ENCODE assay signal across 12 cellular contexts in genomic region chr10:23367896-23368685, GRCh38. TPM values are rescaled to one million over a fixed set of nuclear protein-coding genes. Genes with fewer than 3 reads are reported as not detected.
A peak's percentile ranks its signal among the peaks of the same experiment; 100 is the strongest.
DNase-seq lines count a peak whose midpoint lies in the region; ATAC-seq and TF ChIP-seq lines count a peak whose summit lies in the region.
"Had no signal": no experiment of that assay in that cellular context is flagged by ENCODE, and none has a peak within 500 bp of the region (broad histone marks: within the 10 kb centered on the region; RNA-seq: fewer than 3 reads in every experiment).

No MANE protein-coding gene starts in this region.

- H3K9me3 ChIP-seq in left ventricle myocardium inferior (replicated peaks): no peaks in the 10 kb centered on the region
- no peaks in the 10 kb centered on the region for H3K9me3 ChIP-seq in right cardiac atrium (ENCODE audit: control insufficient read depth, low read length)
- no peaks in the 10 kb centered on the region for H3K9me3 ChIP-seq in thyroid gland

- peaks cover 54% of the 10 kb centered on the region for H3K4me1 Mint-ChIP-seq in activated naive CD8-positive, alpha-beta T cell treated with anti-CD3 and anti-CD28 coated beads, Interleukin-2, amount 10 ng/mL, durations not matched to agents 7 days and 5 days

- H3K27me3 Mint-ChIP-seq in activated naive CD8-positive, alpha-beta T cell treated with anti-CD3 and anti-CD28 coated beads, Interleukin-2, amount 10 ng/mL, durations not matched to agents 7 days and 5 days: no peaks in the 10 kb centered on the region

- peak overlapping the region; percentile 49 for H3K27ac ChIP-seq in left ventricle myocardium inferior (replicated peaks)
- H3K27ac ChIP-seq in right cardiac atrium (ENCODE audit: low read length): no peak overlapping the region
- H3K27ac ChIP-seq in thyroid gland: peak overlapping the region; percentile 70 to 84 (median 78)
- no peak overlapping the region for H3K27ac ChIP-seq in foreskin keratinocyte
- H3K27ac ChIP-seq: epithelial cell of prostate had no signal

- H3K4me3 ChIP-seq in left ventricle myocardium inferior: no peak overlapping the region
- H3K4me3 ChIP-seq in right cardiac atrium (ENCODE audit: low read length): no peak overlapping the region
- no peak overlapping the region for H3K4me3 ChIP-seq in thyroid gland (replicated peaks in 1 of 3)

- no peak for TF ChIP-seq CTCF in left ventricle myocardium inferior (IDR thresholded peaks at IDR 0.05; ENCODE audit: borderline replicate concordance)
- TF ChIP-seq CTCF in thyroid gland (IDR thresholded peaks at IDR 0.05): no peak
- TF ChIP-seq CTCF in foreskin keratinocyte (conservative IDR thresholded peaks at IDR 0.05): no peak

- H3K27me3 ChIP-seq in left ventricle myocardium inferior (ENCODE audit: low read depth): no peaks in the 10 kb centered on the region
- H3K27me3 ChIP-seq in right cardiac atrium (ENCODE audit: control insufficient read depth, insufficient read depth): no peaks in the 10 kb centered on the region
- H3K27me3 ChIP-seq in thyroid gland: no peaks in the 10 kb centered on the region
- no peaks in the 10 kb centered on the region for H3K27me3 ChIP-seq in foreskin keratinocyte

- H3K27ac Mint-ChIP-seq in activated naive CD8-positive, alpha-beta T cell treated with anti-CD3 and anti-CD28 coated beads, Interleukin-2, amount 10 ng/mL, durations not matched to agents 7 days and 5 days: peak overlapping the region; percentile 87
- H3K27ac Mint-ChIP-seq: natural killer cell had no signal

- peak overlapping the region; percentile 64 for H3K4me3 Mint-ChIP-seq in activated naive CD8-positive, alpha-beta T cell treated with anti-CD3 and anti-CD28 coated beads, Interleukin-2, amount 10 ng/mL, durations not matched to agents 7 days and 5 days
- H3K4me3 Mint-ChIP-seq: natural killer cell had no signal

- H3K9me3 Mint-ChIP-seq in activated naive CD8-positive, alpha-beta T cell treated with anti-CD3 and anti-CD28 coated beads, Interleukin-2, amount 10 ng/mL, durations not matched to agents 7 days and 5 days: peaks cover 3% of the 10 kb centered on the region
- H3K9me3 Mint-ChIP-seq: natural killer cell had no signal

- POLR2A ChIA-PET in activated naive CD8-positive, alpha-beta T cell treated with anti-CD3 and anti-CD28 coated beads, Interleukin-2, amount 10 ng/mL, durations not matched to agents 7 days and 5 days (lab: Charles Lee): interaction anchor here (0.9 to 2.0 kb wide), 2 partner anchors 24 to 72 kb away, joined by 3 to 16 read pairs; partner anchors contain the start of genes C10orf67 and OTUD1

- DNase-seq in left ventricle myocardium inferior: no peak
- DNase-seq in right cardiac atrium: no peak
- DNase-seq in activated naive CD8-positive, alpha-beta T cell treated with anti-CD3 and anti-CD28 coated beads, Interleukin-2, amount 10 ng/mL, durations not matched to agents 7 days and 5 days: no peak
- DNase-seq in thyroid gland: peak; percentile 35 to 52
- no peak for DNase-seq in foreskin keratinocyte
- no peak for DNase-seq in effector CD8-positive, alpha-beta T cell (lab: John Stamatoyannopoulos, UW)
- DNase-seq: natural killer cell, NCI-H524 treated with DMSO at 0.1 percent for 48 hours had no signal

- H3K36me3 ChIP-seq in left ventricle myocardium inferior: no peaks in the 10 kb centered on the region
- H3K36me3 ChIP-seq in thyroid gland: no peaks in the 10 kb centered on the region

- 83% methylated on average over 6 of the region's 6 CpGs for whole genome bisulfite sequencing in right cardiac atrium
- 47 to 50% methylated on average over 6 of the region's 6 CpGs for WGBS in thyroid gland, 2 donors

- peaks cover 26% of the 10 kb centered on the region for H3K4me1 ChIP-seq in left ventricle myocardium inferior
- no peaks in the 10 kb centered on the region for H3K4me1 ChIP-seq in right cardiac atrium (ENCODE audit: control insufficient read depth, insufficient read depth, low read length)
- H3K4me1 ChIP-seq in thyroid gland: peaks cover 5 to 19% of the 10 kb centered on the region in 2 donors
- peaks cover 17% of the 10 kb centered on the region for H3K4me1 ChIP-seq in foreskin keratinocyte

- ATAC-seq in right cardiac atrium: no peak
- peak; percentile 1 for ATAC-seq in HG03378 (IDR thresholded peaks at IDR 0.05; ENCODE audit: unreplicated experiment)
- no peak for ATAC-seq in activated naive CD8-positive, alpha-beta T cell treated with anti-CD3 and anti-CD28 coated beads, Interleukin-2, amount 10 ng/mL, durations not matched to agents 7 days and 5 days (ENCODE audit: low read depth)
- ATAC-seq in foreskin keratinocyte: no peak
- no peak for ATAC-seq in activated CD4-positive, CD25-positive, alpha-beta regulatory T cell treated with anti-CD3 and anti-CD28 coated beads, Interleukin-2, amount 50 U/mL, for 24 hours
- ATAC-seq: natural killer cell had no signal

- TF ChIP-seq POLR2A in thyroid gland (IDR thresholded peaks at IDR 0.05): no peak

- peaks cover 13% of the 10 kb centered on the region for H3K36me3 Mint-ChIP-seq in activated naive CD8-positive, alpha-beta T cell treated with anti-CD3 and anti-CD28 coated beads, Interleukin-2, amount 10 ng/mL, durations not matched to agents 7 days and 5 days
- H3K36me3 Mint-ChIP-seq: natural killer cell had no signal

- intact Hi-C loops in left ventricle myocardium inferior (cut with micrococcal nuclease) (no loop called here), right cardiac atrium (cut with DNase I) (no loop called here), thyroid gland (cut with DNase I) (loop anchor here (10.0 kb wide), 1 partner anchor 67 kb away; the partner anchor contains the start of gene OTUD1)

RNA-seq across cellular contexts. Expression of gene C10orf67, which starts 23.5 kb away (rescaled TPM):
- total RNA-seq in left ventricle myocardium inferior (0.36 TPM), right cardiac atrium (under 1 TPM; 0.18 to 0.66 (median 0.41) TPM), thyroid gland (under 1 TPM in 3 of 4 donors, not detected in 1; 0.13 to 0.98 (median 0.54) TPM), foreskin keratinocyte (0.10 and 0.11 TPM in 2 replicates)
- polyA plus RNA-seq in right cardiac atrium (0.27 TPM), foreskin keratinocyte (0.02 and 0.18 TPM in 2 replicates)
- under 1 TPM in 1 of 2 experiments, not detected in 1; 0.20 TPM for total RNA-seq in activated naive CD8-positive, alpha-beta T cell treated with anti-CD3 and anti-CD28 coated beads, Interleukin-2, amount 10 ng/mL, durations not matched to agents 7 days and 5 days
- total RNA-seq: bronchial epithelial cell, natural killer cell had no signal

Comparison
In these comparisons a context has a peak if more than half of its experiments do, and no peak if none do; other contexts are left out.
1. H3K27ac ChIP-seq: peak in left ventricle myocardium inferior (single experiment) and thyroid gland (3 of 3); none in right cardiac atrium (single experiment) and foreskin keratinocyte (single experiment).
2. DNase-seq: peak in thyroid gland (2 of 2); none in left ventricle myocardium inferior (single experiment), right cardiac atrium (0 of 3), activated naive CD8-positive, alpha-beta T cell treated with anti-CD3 and anti-CD28 coated beads, Interleukin-2, amount 10 ng/mL, durations not matched to agents 7 days and 5 days (single experiment), foreskin keratinocyte (0 of 2) and effector CD8-positive, alpha-beta T cell (single experiment).